Comparison of ENCODE assay signal across 16 cellular contexts in genomic region chr14:24784981-24785380, GRCh38.
"Had no signal": no experiment of that assay in that cellular context is flagged by ENCODE, and none has a peak within 500 bp of the region (broad histone marks: within the 10 kb centered on the region; RNA-seq: fewer than 3 reads in every experiment).

No MANE protein-coding gene starts in this region.

- DNase-seq: activated CD4-positive, alpha-beta memory T cell treated with anti-CD3 and anti-CD28 coated beads, Interleukin-2, amount 10 ng/mL, durations not matched to agents 7 days and 5 days; activated CD4-positive, alpha-beta T cell treated with anti-CD3 and anti-CD28 coated beads, Interleukin-2, amount 10 ng/mL, durations not matched to agents 24 days and 14 days; activated effector memory CD4-positive, alpha-beta T cell treated with anti-CD3 and anti-CD28 coated beads, Interleukin-2, amount 50 U/mL, for 16 hours; activated naive CD4-positive, alpha-beta T cell treated with anti-CD3 and anti-CD28 coated beads, Interleukin-2, amount 10 ng/mL, durations not matched to agents 7 days and 5 days; activated T-cell treated with anti-CD3 and anti-CD28 coated beads for 4 hours; esophagus squamous epithelium; gastrocnemius medialis; lower lobe of right lung; naive thymus-derived CD8-positive, alpha-beta T cell; stimulated activated CD4-positive, alpha-beta T cell treated with anti-CD3 and anti-CD28 coated beads, Interleukin-15, amount 100 ng/mL, for 24 hours; stimulated activated CD4-positive, alpha-beta T cell treated with anti-CD3 and anti-CD28 coated beads, Interleukin-2, amount 100 ng/mL, for 48 hours; stimulated activated CD8-positive, alpha-beta memory T cell treated with anti-CD3 and anti-CD28 coated beads, Interleukin-4, amount 100 ng/mL, for 48 hours; stimulated activated naive B cell treated with anti-CD40 and anti-IgM and Interleukin-4, amounts not matched to agents 10 μg/mL and 1 μg/mL and 100 μg/mL, for 72 hours; testis; trophoblast cell; uterus had no signal
